In the genomic region with DNA sequence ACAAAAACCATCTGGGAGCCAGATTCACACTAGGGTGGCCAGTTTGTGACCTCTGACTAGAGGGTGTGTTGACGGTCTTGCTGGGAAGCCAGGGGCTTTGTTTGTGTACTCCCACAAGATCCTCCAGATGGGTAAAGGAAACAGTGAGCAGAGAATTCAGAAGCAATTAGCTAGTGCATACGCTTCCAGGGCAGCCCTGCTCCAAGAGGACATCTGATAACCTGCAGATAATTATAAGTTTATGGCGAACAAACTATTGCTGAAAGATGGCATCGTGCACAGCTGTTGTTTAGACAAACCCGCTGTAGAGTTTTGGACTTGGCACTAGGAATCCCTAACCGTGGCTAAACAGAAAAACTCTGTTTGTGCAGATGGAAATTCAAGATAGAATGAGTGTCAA, we compare ENCODE assay signal across 19 cellular contexts.
DNase-seq lines count a peak whose midpoint lies in the region; ATAC-seq, FAIRE-seq and TF ChIP-seq lines count a peak whose summit lies in the region.
"Had no signal": no experiment of that assay in that cellular context is flagged by ENCODE, and none has a peak within 500 bp of the region (broad histone marks: within the 10 kb centered on the region; RNA-seq: fewer than 3 reads in every experiment).

No MANE protein-coding gene starts in this region.

- no peaks in the 10 kb centered on the region for H3K4me1 Mint-ChIP-seq in stimulated activated effector memory CD8-positive, alpha-beta T cell treated with anti-CD3 and anti-CD28 coated beads, Interleukin-12 subunit alpha, Interleukin-12 subunit beta, amount 100 ng/mL, for 72 hours
- H3K4me1 Mint-ChIP-seq: activated naive CD8-positive, alpha-beta T cell treated with anti-CD3 and anti-CD28 coated beads, Interleukin-2, amount 50 U/mL, for 24 hours; naive thymus-derived CD4-positive, alpha-beta T cell had no signal

- no peak overlapping the region for H3K4me3 Mint-ChIP-seq in stimulated activated effector memory CD8-positive, alpha-beta T cell treated with anti-CD3 and anti-CD28 coated beads, Interleukin-12 subunit alpha, Interleukin-12 subunit beta, amount 100 ng/mL, for 72 hours
- H3K4me3 Mint-ChIP-seq: activated naive CD8-positive, alpha-beta T cell treated with anti-CD3 and anti-CD28 coated beads, Interleukin-2, amount 50 U/mL, for 24 hours; naive thymus-derived CD4-positive, alpha-beta T cell; stimulated activated naive CD8-positive, alpha-beta T cell treated with anti-CD3 and anti-CD28 coated beads, Interleukin-15, Interleukin-2, amounts not matched to agents 100 ng/mL and 50 ng/mL, for 24 hours had no signal

- ATAC-seq in SK-N-SH treated with all-trans-retinoic acid at 6 μM for 48 hours (peak; percentile 42; the same call in 2 of the 3 replicates), GM18858 (IDR thresholded peaks at IDR 0.05; ENCODE audit: unreplicated experiment) (no peak), HG02588 (IDR thresholded peaks at IDR 0.05; ENCODE audit: unreplicated experiment) (no peak)
- no peak for ATAC-seq in stimulated activated effector memory CD8-positive, alpha-beta T cell treated with anti-CD3 and anti-CD28 coated beads, Interleukin-12 subunit alpha, Interleukin-12 subunit beta, amount 100 ng/mL, for 72 hours
- ATAC-seq: activated naive CD8-positive, alpha-beta T cell treated with anti-CD3 and anti-CD28 coated beads, Interleukin-2, amount 50 U/mL, for 24 hours; GM12878; naive thymus-derived CD4-positive, alpha-beta T cell; sciatic nerve had no signal

- no peak for TF ChIP-seq CTCF in D721Med (IDR thresholded peaks at IDR 0.05; ENCODE audit: insufficient read depth, missing control alignments)

- no peaks in the 10 kb centered on the region for H3K36me3 Mint-ChIP-seq in stimulated activated effector memory CD8-positive, alpha-beta T cell treated with anti-CD3 and anti-CD28 coated beads, Interleukin-12 subunit alpha, Interleukin-12 subunit beta, amount 100 ng/mL, for 72 hours

- H3K27ac Mint-ChIP-seq in stimulated activated effector memory CD8-positive, alpha-beta T cell treated with anti-CD3 and anti-CD28 coated beads, Interleukin-12 subunit alpha, Interleukin-12 subunit beta, amount 100 ng/mL, for 72 hours, result no peak overlapping the region
- H3K27ac Mint-ChIP-seq: activated naive CD8-positive, alpha-beta T cell treated with anti-CD3 and anti-CD28 coated beads, Interleukin-2, amount 50 U/mL, for 24 hours; naive thymus-derived CD4-positive, alpha-beta T cell; stimulated activated naive CD8-positive, alpha-beta T cell treated with anti-CD3 and anti-CD28 coated beads, Interleukin-15, Interleukin-2, amounts not matched to agents 100 ng/mL and 50 ng/mL, for 24 hours had no signal

- DNase-seq in D721Med (ENCODE audit: insufficient read length, low spot score) (no peak), NCI-H1694 (lab: John Stamatoyannopoulos, UW) (peak; percentile 57), medulla oblongata (ENCODE audit: extremely low spot score) (peak; percentile 20), SIG-M5 (lab: John Stamatoyannopoulos, UW) (no peak)
- no peak for DNase-seq in stimulated activated effector memory CD8-positive, alpha-beta T cell treated with anti-CD3 and anti-CD28 coated beads, Interleukin-12 subunit alpha, Interleukin-12 subunit beta, amount 100 ng/mL, for 72 hours (ENCODE audit: low spot score in 2 of 2)
- DNase-seq: activated naive CD8-positive, alpha-beta T cell treated with anti-CD3 and anti-CD28 coated beads, Interleukin-2, amount 50 U/mL, for 24 hours; AML-193; DMS79 treated with DMSO at 0.1 percent for 48 hours; dorsolateral prefrontal cortex; kidney; naive thymus-derived CD4-positive, alpha-beta T cell; NCI-H526 treated with DMSO at 0.1 percent for 48 hours; SHP77 had no signal

- FAIRE-seq in D721Med (lab: Jason Lieb, UNC), result peak; percentile 25
- FAIRE-seq: GM12878, kidney had no signal

- peaks cover 11% of the 10 kb centered on the region for H3K9me3 Mint-ChIP-seq in stimulated activated effector memory CD8-positive, alpha-beta T cell treated with anti-CD3 and anti-CD28 coated beads, Interleukin-12 subunit alpha, Interleukin-12 subunit beta, amount 100 ng/mL, for 72 hours

TF ChIP-seq in SK-N-SH treated with all-trans-retinoic acid at 6 μM for 48 hours, 23 proteins besides CTCF, POLR2A, EP300 and RAD21:
- TF ChIP-seq, protein P1, sequence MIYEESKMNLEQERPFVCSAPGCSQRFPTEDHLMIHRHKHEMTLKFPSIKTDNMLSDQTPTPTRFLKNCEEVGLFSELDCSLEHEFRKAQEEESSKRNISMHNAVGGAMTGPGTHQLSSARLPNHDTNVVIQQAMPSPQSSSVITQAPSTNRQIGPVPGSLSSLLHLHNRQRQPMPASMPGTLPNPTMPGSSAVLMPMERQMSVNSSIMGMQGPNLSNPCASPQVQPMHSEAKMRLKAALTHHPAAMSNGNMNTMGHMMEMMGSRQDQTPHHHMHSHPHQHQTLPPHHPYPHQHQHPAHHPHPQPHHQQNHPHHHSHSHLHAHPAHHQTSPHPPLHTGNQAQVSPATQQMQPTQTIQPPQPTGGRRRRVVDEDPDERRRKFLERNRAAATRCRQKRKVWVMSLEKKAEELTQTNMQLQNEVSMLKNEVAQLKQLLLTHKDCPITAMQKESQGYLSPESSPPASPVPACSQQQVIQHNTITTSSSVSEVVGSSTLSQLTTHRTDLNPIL (CRISPR knock-in tag; IDR thresholded peaks at IDR 0.05; ENCODE audit: low read depth), result no peak
- peak; percentile 34 for TF ChIP-seq ZNF8 (CRISPR knock-in tag; IDR thresholded peaks at IDR 0.05)
- TF ChIP-seq ARNTL (CRISPR knock-in tag; IDR thresholded peaks at IDR 0.05; ENCODE audit: borderline replicate concordance, low read depth), result no peak
- TF ChIP-seq, protein P2, sequence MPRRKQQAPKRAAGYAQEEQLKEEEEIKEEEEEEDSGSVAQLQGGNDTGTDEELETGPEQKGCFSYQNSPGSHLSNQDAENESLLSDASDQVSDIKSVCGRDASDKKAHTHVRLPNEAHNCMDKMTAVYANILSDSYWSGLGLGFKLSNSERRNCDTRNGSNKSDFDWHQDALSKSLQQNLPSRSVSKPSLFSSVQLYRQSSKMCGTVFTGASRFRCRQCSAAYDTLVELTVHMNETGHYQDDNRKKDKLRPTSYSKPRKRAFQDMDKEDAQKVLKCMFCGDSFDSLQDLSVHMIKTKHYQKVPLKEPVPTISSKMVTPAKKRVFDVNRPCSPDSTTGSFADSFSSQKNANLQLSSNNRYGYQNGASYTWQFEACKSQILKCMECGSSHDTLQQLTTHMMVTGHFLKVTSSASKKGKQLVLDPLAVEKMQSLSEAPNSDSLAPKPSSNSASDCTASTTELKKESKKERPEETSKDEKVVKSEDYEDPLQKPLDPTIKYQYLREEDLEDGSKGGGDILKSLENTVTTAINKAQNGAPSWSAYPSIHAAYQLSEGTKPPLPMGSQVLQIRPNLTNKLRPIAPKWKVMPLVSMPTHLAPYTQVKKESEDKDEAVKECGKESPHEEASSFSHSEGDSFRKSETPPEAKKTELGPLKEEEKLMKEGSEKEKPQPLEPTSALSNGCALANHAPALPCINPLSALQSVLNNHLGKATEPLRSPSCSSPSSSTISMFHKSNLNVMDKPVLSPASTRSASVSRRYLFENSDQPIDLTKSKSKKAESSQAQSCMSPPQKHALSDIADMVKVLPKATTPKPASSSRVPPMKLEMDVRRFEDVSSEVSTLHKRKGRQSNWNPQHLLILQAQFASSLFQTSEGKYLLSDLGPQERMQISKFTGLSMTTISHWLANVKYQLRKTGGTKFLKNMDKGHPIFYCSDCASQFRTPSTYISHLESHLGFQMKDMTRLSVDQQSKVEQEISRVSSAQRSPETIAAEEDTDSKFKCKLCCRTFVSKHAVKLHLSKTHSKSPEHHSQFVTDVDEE (CRISPR knock-in tag; IDR thresholded peaks at IDR 0.05), result peak; percentile 70
- TF ChIP-seq, protein P3, sequence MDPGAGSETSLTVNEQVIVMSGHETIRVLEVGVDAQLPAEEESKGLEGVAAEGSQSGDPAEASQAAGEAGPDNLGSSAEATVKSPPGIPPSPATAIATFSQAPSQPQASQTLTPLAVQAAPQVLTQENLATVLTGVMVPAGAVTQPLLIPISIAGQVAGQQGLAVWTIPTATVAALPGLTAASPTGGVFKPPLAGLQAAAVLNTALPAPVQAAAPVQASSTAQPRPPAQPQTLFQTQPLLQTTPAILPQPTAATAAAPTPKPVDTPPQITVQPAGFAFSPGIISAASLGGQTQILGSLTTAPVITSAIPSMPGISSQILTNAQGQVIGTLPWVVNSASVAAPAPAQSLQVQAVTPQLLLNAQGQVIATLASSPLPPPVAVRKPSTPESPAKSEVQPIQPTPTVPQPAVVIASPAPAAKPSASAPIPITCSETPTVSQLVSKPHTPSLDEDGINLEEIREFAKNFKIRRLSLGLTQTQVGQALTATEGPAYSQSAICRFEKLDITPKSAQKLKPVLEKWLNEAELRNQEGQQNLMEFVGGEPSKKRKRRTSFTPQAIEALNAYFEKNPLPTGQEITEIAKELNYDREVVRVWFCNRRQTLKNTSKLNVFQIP (CRISPR knock-in tag; IDR thresholded peaks at IDR 0.05; ENCODE audit: borderline replicate concordance, low read depth), result no peak
- TF ChIP-seq ZFP3 (CRISPR knock-in tag; IDR thresholded peaks at IDR 0.05), result no peak
- TF ChIP-seq TCF4 (CRISPR knock-in tag; IDR thresholded peaks at IDR 0.05; ENCODE audit: borderline replicate concordance), result peak; percentile 94; the same call in 1 of the 2 replicates
- TF ChIP-seq PPARA (CRISPR knock-in tag; IDR thresholded peaks at IDR 0.05; ENCODE audit: borderline replicate concordance), result no peak
- TF ChIP-seq, protein P4, sequence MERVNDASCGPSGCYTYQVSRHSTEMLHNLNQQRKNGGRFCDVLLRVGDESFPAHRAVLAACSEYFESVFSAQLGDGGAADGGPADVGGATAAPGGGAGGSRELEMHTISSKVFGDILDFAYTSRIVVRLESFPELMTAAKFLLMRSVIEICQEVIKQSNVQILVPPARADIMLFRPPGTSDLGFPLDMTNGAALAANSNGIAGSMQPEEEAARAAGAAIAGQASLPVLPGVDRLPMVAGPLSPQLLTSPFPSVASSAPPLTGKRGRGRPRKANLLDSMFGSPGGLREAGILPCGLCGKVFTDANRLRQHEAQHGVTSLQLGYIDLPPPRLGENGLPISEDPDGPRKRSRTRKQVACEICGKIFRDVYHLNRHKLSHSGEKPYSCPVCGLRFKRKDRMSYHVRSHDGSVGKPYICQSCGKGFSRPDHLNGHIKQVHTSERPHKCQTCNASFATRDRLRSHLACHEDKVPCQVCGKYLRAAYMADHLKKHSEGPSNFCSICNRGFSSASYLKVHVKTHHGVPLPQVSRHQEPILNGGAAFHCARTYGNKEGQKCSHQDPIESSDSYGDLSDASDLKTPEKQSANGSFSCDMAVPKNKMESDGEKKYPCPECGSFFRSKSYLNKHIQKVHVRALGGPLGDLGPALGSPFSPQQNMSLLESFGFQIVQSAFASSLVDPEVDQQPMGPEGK (CRISPR knock-in tag; IDR thresholded peaks at IDR 0.05; ENCODE audit: borderline replicate concordance), result no peak
- TF ChIP-seq GLIS3 (CRISPR knock-in tag; IDR thresholded peaks at IDR 0.05), result no peak

Comparison
In these comparisons a context has a peak if more than half of its experiments do, and no peak if none do; other contexts are left out.
1. DNase-seq: peak in NCI-H1694 (single experiment) and medulla oblongata (single experiment); none in D721Med (single experiment), stimulated activated effector memory CD8-positive, alpha-beta T cell treated with anti-CD3 and anti-CD28 coated beads, Interleukin-12 subunit alpha, Interleukin-12 subunit beta, amount 100 ng/mL, for 72 hours (0 of 2) and SIG-M5 (single experiment).